Comparison of ENCODE assay signal across 1 cellular context in genomic region chr17:17819111-17819510, GRCh38.
TF ChIP-seq lines count a peak whose summit lies in the region.

No MANE protein-coding gene starts in this region.

TF ChIP-seq in HepG2, 621 proteins besides CTCF, POLR2A, EP300 and RAD21:
- TF ChIP-seq NFIC (IDR thresholded peaks at IDR 0.05; ENCODE audit: low read length): no peak
- 0 out of 2 replicates have a peak, but pooled peaks have one; percentile 23 for TF ChIP-seq ZNF274 (CRISPR knock-in tag; IDR thresholded peaks at IDR 0.05)
